10 cellular contexts compared by ENCODE assay signal in the genomic region with DNA sequence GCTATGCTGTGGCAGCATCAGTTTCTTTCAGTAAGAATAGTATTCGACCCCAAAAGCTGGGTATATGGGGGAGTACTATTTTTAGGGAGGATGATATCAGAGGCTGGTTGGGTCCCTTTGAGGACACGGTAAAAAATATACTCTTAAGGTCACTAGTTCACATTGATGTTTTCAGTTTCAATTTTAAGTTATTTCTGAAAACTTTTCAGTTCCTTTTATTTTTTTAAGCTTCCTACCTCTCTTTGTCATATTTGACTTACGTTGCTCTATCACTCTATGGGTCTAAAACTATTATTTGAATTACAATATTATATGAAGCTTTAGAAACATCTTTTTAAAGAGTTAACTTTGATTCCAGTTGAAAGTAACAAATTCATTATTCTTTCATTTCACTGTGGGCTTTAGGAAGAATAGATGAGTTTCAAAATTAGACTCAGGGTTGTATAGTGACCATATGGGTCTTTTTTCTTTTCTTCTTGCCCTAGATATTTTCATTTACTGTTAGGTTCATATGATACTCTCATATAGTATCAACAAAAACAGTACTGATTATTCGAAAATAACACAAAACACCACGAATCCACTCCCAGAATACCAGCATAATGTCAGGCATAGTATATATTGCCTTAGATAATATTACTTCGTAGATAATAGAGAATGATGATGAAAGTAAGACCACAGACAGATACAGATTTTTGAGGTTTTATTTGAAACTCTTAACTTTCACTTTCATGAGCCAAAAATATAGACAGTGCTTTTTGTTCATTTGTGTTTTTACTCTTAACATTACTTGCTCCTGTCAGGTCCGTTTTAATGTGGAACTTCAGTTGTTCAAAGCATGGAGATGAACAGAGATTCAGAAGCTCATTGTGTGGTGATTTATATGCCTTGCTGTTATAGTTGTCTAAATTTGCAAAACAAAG. TPM values are rescaled to one million over a fixed set of nuclear protein-coding genes. Genes with fewer than 3 reads are reported as not detected.
DNase-seq lines count a peak whose midpoint lies in the region; ATAC-seq, FAIRE-seq and TF ChIP-seq lines count a peak whose summit lies in the region.
"Had no signal": no experiment of that assay in that cellular context is flagged by ENCODE, and none has a peak within 500 bp of the region (broad histone marks: within the 10 kb centered on the region; RNA-seq: fewer than 3 reads in every experiment).

No MANE protein-coding gene starts in this region.

- RAD21 ChIA-PET in GM12878 (lab: Charles Lee; ENCODE audit: unreplicated experiment), result interaction anchor here (1.1 to 1.8 kb wide), 7 partner anchors 40 to 558 kb away, joined by 4 to 10 read pairs (median 6); no protein-coding TSS in a partner anchor

- under 1% methylated on average over 7 of the region's 7 CpGs for WGBS in GM12878 (ENCODE audit: insufficient coverage, insufficient replicate concordance, low lambda C conversion rate, missing lambda C conversion rate)

- peak; percentile 93 for ATAC-seq in HG03378 (IDR thresholded peaks at IDR 0.05; ENCODE audit: unreplicated experiment)
- ATAC-seq in GM12878, result peak; percentile 94

- peak; percentile 82 for DNase-seq in GM12865 (ENCODE audit: low read depth)
- peak; percentile 85 for DNase-seq in GM20000 (ENCODE audit: low spot score)
- peak; percentile 41 for DNase-seq in GM12878 (ENCODE audit: low read depth, low spot score)
- DNase-seq in activated effector memory CD4-positive, alpha-beta T cell treated with anti-CD3 and anti-CD28 coated beads, Interleukin-2, amount 50 U/mL, for 16 hours, result no peak
- no peak for DNase-seq in GM03348 (ENCODE audit: low spot score)
- no peak for DNase-seq in NCI-H2196 treated with DMSO at 0.1 percent for 48 hours (lab: John Stamatoyannopoulos, UW; ENCODE audit: unreplicated experiment)
- DNase-seq in NCI-H1417 treated with DMSO at 0.1 percent for 48 hours (lab: John Stamatoyannopoulos, UW), result no peak
- DNase-seq: endodermal cell had no signal

- POLR2A ChIA-PET in GM12878 (lab: Charles Lee), result interaction anchor here (0.6 to 1.2 kb wide), 3 partner anchors 103 to 364 kb away, joined by 3 to 5 read pairs (median 4); no protein-coding TSS in a partner anchor

- SMC1A ChIA-PET in GM12878 (lab: Charles Lee; ENCODE audit: uncharacterized antibody, unreplicated experiment), result interaction anchor here (0.5 to 1.9 kb wide), 13 partner anchors 10 to 334 kb away, joined by 3 to 11 read pairs (median 3); a partner anchor contains a TSS

- no TSS peak for BruUV-seq in GM12878 (replicated peaks; lab: Mats Ljungman, UMichigan)

- FAIRE-seq in GM12878 (lab: Jason Lieb, UNC), result no peak

- peak overlapping the region; percentile 7; the same call in 1 of the 2 replicates for H2AFZ ChIP-seq in GM12878 (ENCODE audit: control insufficient read depth, low read depth, low read length)
- H2AFZ ChIP-seq: parathyroid adenoma had no signal

- CTCF ChIA-PET in GM12878 (lab: Yijun Ruan, JAX), result interaction anchor here (0.7 to 1.2 kb wide), 3 partner anchors 10 to 66 kb away, joined by 3 read pairs; a partner anchor contains a TSS

- no peak for TF ChIP-seq POLR2A in GM12878 (IDR thresholded peaks at IDR 0.05; ENCODE audit: low read depth, low read length)

- H3K79me2 ChIP-seq in GM12878 (ENCODE audit: control insufficient read depth, insufficient read depth, low read length), result no peaks in the 10 kb centered on the region; the same call in 1 of the 2 replicates
- H3K79me2 ChIP-seq: parathyroid adenoma had no signal

- H4K20me1 ChIP-seq in GM12878 (ENCODE audit: control insufficient read depth, insufficient read depth), result no peaks in the 10 kb centered on the region

- peak; percentile 62 to 84 for TF ChIP-seq EP300 in GM12878 (IDR thresholded peaks at IDR 0.05; ENCODE audit: borderline replicate concordance in 1 of 2, control insufficient read depth in 1 of 2, low read depth in 2 of 2, low read length in 2 of 2)

- no peaks in the 10 kb centered on the region for H3K36me3 ChIP-seq in GM12878 (ENCODE audit: control insufficient read depth in 2 of 2, insufficient read depth in 2 of 2, low read length in 1 of 2)

- intact Hi-C loops in GM12878 (cut with micrococcal nuclease; ENCODE audit: unreplicated experiment), result loop anchor here (2.0 kb wide), 1 partner anchor 42 kb away; no protein-coding TSS in a partner anchor

- peak overlapping the region; percentile 93 for H3K27ac ChIP-seq in GM12878 (ENCODE audit: control insufficient read depth, insufficient read depth)
- H3K27ac ChIP-seq: parathyroid adenoma had no signal

- H3K27me3 ChIP-seq in GM12878 (replicated peaks in 1 of 2; ENCODE audit: control insufficient read depth in 2 of 2, insufficient read depth in 2 of 2, low read length in 1 of 2), result no peaks in the 10 kb centered on the region

- H3K4me3 ChIP-seq in GM12865 (ENCODE audit: low read depth, low read length) (peak overlapping the region; percentile 49), GM12878 (peak overlapping the region; percentile 69)

- peak; percentile 27 for TF ChIP-seq RAD21 in GM12878 (IDR thresholded peaks at IDR 0.05; ENCODE audit: insufficient read depth, low read depth, low read length)

- peaks cover 15% of the 10 kb centered on the region for H3K4me1 ChIP-seq in GM12878 (ENCODE audit: control insufficient read depth, insufficient read depth, low read length)
- H3K4me1 ChIP-seq: parathyroid adenoma had no signal

- H3K4me2 ChIP-seq in GM12878 (ENCODE audit: control insufficient read depth, insufficient read depth), result peak overlapping the region; percentile 89

- TF ChIP-seq CTCF in GM12865 (IDR thresholded peaks at IDR 0.05; ENCODE audit: insufficient read depth, low read depth, low read length, missing control alignments) (no peak), GM20000 (IDR thresholded peaks at IDR 0.05; ENCODE audit: extremely low read depth, missing control alignments) (no peak), GM12878 (IDR thresholded peaks at IDR 0.05 in 2 of 3, conservative IDR thresholded peaks at IDR 0.05 in 1 of 3; ENCODE audit: control insufficient read depth in 2 of 3, extremely low read depth in 1 of 3, insufficient read depth in 1 of 3, low read depth in 3 of 3, low read length in 3 of 3) (no peak)

- no peaks in the 10 kb centered on the region; the same call in 2 of the 3 replicates for H3K9me3 ChIP-seq in GM12878 (replicated peaks; ENCODE audit: control insufficient read depth, insufficient read depth, low read length)

- H3K9ac ChIP-seq in GM12878 (ENCODE audit: control insufficient read depth, insufficient read depth, low read length), result 0 out of 2 replicates have a peak overlapping the region, but pooled peaks have one; percentile 35
- H3K9ac ChIP-seq: parathyroid adenoma had no signal

- in situ Hi-C loops in GM12878 (cut with MboI), result no loop called here

TF ChIP-seq in GM12878, 131 proteins besides CTCF, POLR2A, EP300 and RAD21 (continues in another document):
- TF ChIP-seq, protein P1, sequence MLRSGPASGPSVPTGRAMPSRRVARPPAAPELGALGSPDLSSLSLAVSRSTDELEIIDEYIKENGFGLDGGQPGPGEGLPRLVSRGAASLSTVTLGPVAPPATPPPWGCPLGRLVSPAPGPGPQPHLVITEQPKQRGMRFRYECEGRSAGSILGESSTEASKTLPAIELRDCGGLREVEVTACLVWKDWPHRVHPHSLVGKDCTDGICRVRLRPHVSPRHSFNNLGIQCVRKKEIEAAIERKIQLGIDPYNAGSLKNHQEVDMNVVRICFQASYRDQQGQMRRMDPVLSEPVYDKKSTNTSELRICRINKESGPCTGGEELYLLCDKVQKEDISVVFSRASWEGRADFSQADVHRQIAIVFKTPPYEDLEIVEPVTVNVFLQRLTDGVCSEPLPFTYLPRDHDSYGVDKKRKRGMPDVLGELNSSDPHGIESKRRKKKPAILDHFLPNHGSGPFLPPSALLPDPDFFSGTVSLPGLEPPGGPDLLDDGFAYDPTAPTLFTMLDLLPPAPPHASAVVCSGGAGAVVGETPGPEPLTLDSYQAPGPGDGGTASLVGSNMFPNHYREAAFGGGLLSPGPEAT (IDR thresholded peaks at IDR 0.05; ENCODE audit: low read depth), result peak; percentile 59; the same call in 1 of the 2 replicates
- 0 out of 2 replicates have a peak, but pooled peaks have one; percentile 64 for TF ChIP-seq NBN (IDR thresholded peaks at IDR 0.05)
- TF ChIP-seq NR2C1 (IDR thresholded peaks at IDR 0.05), result no peak
- TF ChIP-seq, protein P2, sequence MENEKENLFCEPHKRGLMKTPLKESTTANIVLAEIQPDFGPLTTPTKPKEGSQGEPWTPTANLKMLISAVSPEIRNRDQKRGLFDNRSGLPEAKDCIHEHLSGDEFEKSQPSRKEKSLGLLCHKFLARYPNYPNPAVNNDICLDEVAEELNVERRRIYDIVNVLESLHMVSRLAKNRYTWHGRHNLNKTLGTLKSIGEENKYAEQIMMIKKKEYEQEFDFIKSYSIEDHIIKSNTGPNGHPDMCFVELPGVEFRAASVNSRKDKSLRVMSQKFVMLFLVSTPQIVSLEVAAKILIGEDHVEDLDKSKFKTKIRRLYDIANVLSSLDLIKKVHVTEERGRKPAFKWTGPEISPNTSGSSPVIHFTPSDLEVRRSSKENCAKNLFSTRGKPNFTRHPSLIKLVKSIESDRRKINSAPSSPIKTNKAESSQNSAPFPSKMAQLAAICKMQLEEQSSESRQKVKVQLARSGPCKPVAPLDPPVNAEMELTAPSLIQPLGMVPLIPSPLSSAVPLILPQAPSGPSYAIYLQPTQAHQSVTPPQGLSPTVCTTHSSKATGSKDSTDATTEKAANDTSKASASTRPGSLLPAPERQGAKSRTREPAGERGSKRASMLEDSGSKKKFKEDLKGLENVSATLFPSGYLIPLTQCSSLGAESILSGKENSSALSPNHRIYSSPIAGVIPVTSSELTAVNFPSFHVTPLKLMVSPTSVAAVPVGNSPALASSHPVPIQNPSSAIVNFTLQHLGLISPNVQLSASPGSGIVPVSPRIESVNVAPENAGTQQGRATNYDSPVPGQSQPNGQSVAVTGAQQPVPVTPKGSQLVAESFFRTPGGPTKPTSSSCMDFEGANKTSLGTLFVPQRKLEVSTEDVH (IDR thresholded peaks at IDR 0.05; ENCODE audit: low read depth, partially characterized antibody), result no peak

RNA-seq across cellular contexts. Expression of a gene that starts 9.8 kb away (rescaled TPM):
- 68.2 and 74.3 TPM in 2 replicates for total RNA-seq in GM12878 (2013; cell fraction: nucleolus; rRNA removed)
- 7.8 and 8.7 TPM in 2 replicates for total RNA-seq in GM12878 (2014; rRNA removed)
- total RNA-seq in GM12878 (2014; rRNA removed; fragmentation: Illumina TruSeq; extraction: Trizol), result 11.7 and 12.4 TPM in 2 replicates
- total RNA-seq in GM12878 (2021), result 7.3 and 9.3 TPM in 2 replicates
- 4.2 TPM for polyA plus RNA-seq in GM12878 (2011; ENCODE audit: low read depth)
- polyA plus RNA-seq in GM12878 (2011; rRNA removed), result 2.6 and 4.0 TPM in 2 replicates
- 0.52 and 0.55 TPM in 2 replicates for polyA plus RNA-seq in GM12878 (2011; cell fraction: cytosol; rRNA removed)
- 2.0 and 2.6 TPM in 2 replicates for polyA plus RNA-seq in GM12878 (2011; cell fraction: nucleus; rRNA removed)
- 4.8 and 6.8 TPM in 2 replicates for polyA plus RNA-seq in GM12878 (2012)
- polyA plus RNA-seq in GM12878 (2014; fragmentation: Illumina TruSeq; extraction: Trizol), result 11.1 and 15.6 TPM in 2 replicates
- 1 to 10 TPM; 6.6 to 9.1 TPM for polyA plus RNA-seq in GM12878 (2014; fragmentation: Nextera tagmentation; extraction: Ambion mirVana)
- 5.8 and 7.5 TPM in 2 replicates for polyA plus RNA-seq in GM12878 (2014; rRNA removed)
- 10 to 100 TPM; 11.3 to 11.4 TPM for polyA plus RNA-seq in GM12878 (2016; fragmentation: Nextera tagmentation; extraction: Ambion mirVana)
- 1.6 and 1.7 TPM in 2 replicates for polyA minus RNA-seq in GM12878 (2011; rRNA and poly(A)+ RNA removed)
- 1.1 and 1.5 TPM in 2 replicates for polyA minus RNA-seq in GM12878 (2011; cell fraction: cytosol; rRNA and poly(A)+ RNA removed)
- 2.3 and 4.8 TPM in 2 replicates for polyA minus RNA-seq in GM12878 (2011; cell fraction: nucleus; rRNA and poly(A)+ RNA removed)

Comparison
In these comparisons a context has a peak if more than half of its experiments do, and no peak if none do; other contexts are left out.
1. DNase-seq: peak in GM12865 (single experiment), GM20000 (single experiment) and GM12878 (single experiment); none in activated effector memory CD4-positive, alpha-beta T cell treated with anti-CD3 and anti-CD28 coated beads, Interleukin-2, amount 50 U/mL, for 16 hours (single experiment), GM03348 (single experiment), NCI-H2196 treated with DMSO at 0.1 percent for 48 hours (single experiment) and NCI-H1417 treated with DMSO at 0.1 percent for 48 hours (single experiment).